In genomic region chr6:118897386-118897785, GRCh38 we compare ENCODE assay signal across 15 cellular contexts. TPM values are rescaled to one million over a fixed set of nuclear protein-coding genes. Genes with fewer than 3 reads are reported as not detected.
DNase-seq lines count a peak whose midpoint lies in the region; ATAC-seq lines count a peak whose summit lies in the region.
"Had no signal": no experiment of that assay in that cellular context is flagged by ENCODE, and none has a peak within 500 bp of the region (broad histone marks: within the 10 kb centered on the region; RNA-seq: fewer than 3 reads in every experiment).

No MANE protein-coding gene starts in this region.

- peaks cover 49% of the 10 kb centered on the region for H3K36me3 Mint-ChIP-seq in stimulated activated naive CD8-positive, alpha-beta T cell treated with anti-CD3 and anti-CD28 coated beads, Interleukin-15, Interleukin-2, amounts not matched to agents 100 ng/mL and 50 ng/mL, for 24 hours (ENCODE audit: low read depth)
- H3K36me3 Mint-ChIP-seq in T-cell = peaks cover 39% of the 10 kb centered on the region
- H3K36me3 Mint-ChIP-seq in stimulated activated naive B cell treated with anti-CD40 and anti-IgM and Interleukin-4, amounts not matched to agents 10 μg/mL and 1 μg/mL and 100 μg/mL, for 72 hours = peaks cover 13 to 24% of the 10 kb centered on the region in 2 donors

- no peaks in the 10 kb centered on the region for H3K9me3 Mint-ChIP-seq in stimulated activated naive CD8-positive, alpha-beta T cell treated with anti-CD3 and anti-CD28 coated beads, Interleukin-15, Interleukin-2, amounts not matched to agents 100 ng/mL and 50 ng/mL, for 24 hours
- no peaks in the 10 kb centered on the region for H3K9me3 Mint-ChIP-seq in T-cell
- no peaks in the 10 kb centered on the region for H3K9me3 Mint-ChIP-seq in stimulated activated naive B cell treated with anti-CD40 and anti-IgM and Interleukin-4, amounts not matched to agents 10 μg/mL and 1 μg/mL and 100 μg/mL, for 72 hours

- H3K9me3 ChIP-seq in iPS-20b (ENCODE audit: insufficient read depth, low read depth, low read length) = no peaks in the 10 kb centered on the region
- H3K9me3 ChIP-seq: MG63, thyroid gland had no signal

- no peak for DNase-seq in stimulated activated naive CD8-positive, alpha-beta T cell treated with anti-CD3 and anti-CD28 coated beads, Interleukin-15, Interleukin-2, amounts not matched to agents 100 U/mL and 50 U/mL, for 24 hours
- DNase-seq in T-cell (no peak), iPS-NIHi11 (ENCODE audit: low spot score) (no peak), mucosa of gallbladder (ENCODE audit: low spot score) (no peak), left lobe of liver (ENCODE audit: low spot score) (no peak)
- no peak for DNase-seq in stimulated activated naive B cell treated with anti-CD40 and anti-IgM and Interleukin-4, amounts not matched to agents 10 μg/mL and 1 μg/mL and 100 μg/mL, for 72 hours
- DNase-seq: activated CD8-positive, alpha-beta memory T cell treated with anti-CD3 and anti-CD28 coated beads, Interleukin-2, amount 50 U/mL, for 48 hours; AML-193; anterior cingulate cortex; DMS79 treated with DMSO at 0.1 percent for 48 hours; MG63; NCI-H2171; thyroid gland had no signal

- peaks cover 48% of the 10 kb centered on the region for H3K36me3 ChIP-seq in iPS-20b (ENCODE audit: insufficient read depth, low read depth, low read length)
- H3K36me3 ChIP-seq: thyroid gland had no signal

- 0 out of 2 replicates have a peak overlapping the region, but pooled peaks have one; percentile 0 for H3K4me3 ChIP-seq in iPS-20b (ENCODE audit: low read length)
- H3K4me3 ChIP-seq: MG63, thyroid gland had no signal

- H3K27ac ChIP-seq in iPS-20b (ENCODE audit: low read length) = no peak overlapping the region

- H3K27ac Mint-ChIP-seq in stimulated activated naive CD8-positive, alpha-beta T cell treated with anti-CD3 and anti-CD28 coated beads, Interleukin-15, Interleukin-2, amounts not matched to agents 100 ng/mL and 50 ng/mL, for 24 hours = peak overlapping the region; percentile 68
- H3K27ac Mint-ChIP-seq in T-cell = peak overlapping the region in 1 of 2 donors; percentile 59
- no peak overlapping the region for H3K27ac Mint-ChIP-seq in stimulated activated naive B cell treated with anti-CD40 and anti-IgM and Interleukin-4, amounts not matched to agents 10 μg/mL and 1 μg/mL and 100 μg/mL, for 72 hours

- peak overlapping the region; percentile 40 for H3K4me3 Mint-ChIP-seq in stimulated activated naive CD8-positive, alpha-beta T cell treated with anti-CD3 and anti-CD28 coated beads, Interleukin-15, Interleukin-2, amounts not matched to agents 100 ng/mL and 50 ng/mL, for 24 hours
- peak overlapping the region; percentile 24 to 54 (median 36) for H3K4me3 Mint-ChIP-seq in T-cell
- H3K4me3 Mint-ChIP-seq in stimulated activated naive B cell treated with anti-CD40 and anti-IgM and Interleukin-4, amounts not matched to agents 10 μg/mL and 1 μg/mL and 100 μg/mL, for 72 hours = no peak overlapping the region

- ATAC-seq in stimulated activated naive CD8-positive, alpha-beta T cell treated with anti-CD3 and anti-CD28 coated beads, Interleukin-15, Interleukin-2, amounts not matched to agents 100 U/mL and 50 U/mL, for 24 hours = no peak
- ATAC-seq in T-cell (replicated peaks in 1 of 4) = no peak
- ATAC-seq in stimulated activated naive B cell treated with anti-CD40 and anti-IgM and Interleukin-4, amounts not matched to agents 10 μg/mL and 1 μg/mL and 100 μg/mL, for 72 hours (replicated peaks) = no peak
- no peak for ATAC-seq in left lobe of liver

- POLR2A ChIA-PET in T-cell (lab: Charles Lee) = interaction anchor here (0.5 to 1.6 kb wide), 7 partner anchors 13 to 192 kb away, joined by 3 to 8 read pairs (median 3); no protein-coding TSS in a partner anchor

- H3K4me1 ChIP-seq in iPS-20b (ENCODE audit: insufficient read depth, low read length) = peaks cover 26% of the 10 kb centered on the region

- CTCF ChIA-PET in T-cell (lab: Charles Lee) = interaction anchor here (0.8 to 3.7 kb wide), 9 partner anchors 10 to 365 kb away, joined by 3 to 19 read pairs (median 4); no protein-coding TSS in a partner anchor

- no peaks in the 10 kb centered on the region for H3K27me3 Mint-ChIP-seq in stimulated activated naive CD8-positive, alpha-beta T cell treated with anti-CD3 and anti-CD28 coated beads, Interleukin-15, Interleukin-2, amounts not matched to agents 100 ng/mL and 50 ng/mL, for 24 hours
- H3K27me3 Mint-ChIP-seq in T-cell = no peaks in the 10 kb centered on the region
- H3K27me3 Mint-ChIP-seq in stimulated activated naive B cell treated with anti-CD40 and anti-IgM and Interleukin-4, amounts not matched to agents 10 μg/mL and 1 μg/mL and 100 μg/mL, for 72 hours = no peaks in the 10 kb centered on the region

- no peak overlapping the region for H3K9ac ChIP-seq in iPS-20b (ENCODE audit: low read depth, low read length)

- peaks cover 67% of the 10 kb centered on the region for H3K4me1 Mint-ChIP-seq in stimulated activated naive CD8-positive, alpha-beta T cell treated with anti-CD3 and anti-CD28 coated beads, Interleukin-15, Interleukin-2, amounts not matched to agents 100 ng/mL and 50 ng/mL, for 24 hours (ENCODE audit: low read depth)
- peaks cover 63 to 67% (median 66%) of the 10 kb centered on the region in 3 donors for H3K4me1 Mint-ChIP-seq in T-cell
- peaks cover 24 to 44% of the 10 kb centered on the region in 2 donors for H3K4me1 Mint-ChIP-seq in stimulated activated naive B cell treated with anti-CD40 and anti-IgM and Interleukin-4, amounts not matched to agents 10 μg/mL and 1 μg/mL and 100 μg/mL, for 72 hours

- no peaks in the 10 kb centered on the region for H3K27me3 ChIP-seq in iPS-20b (ENCODE audit: insufficient read depth, low read length)
- H3K27me3 ChIP-seq: MG63, thyroid gland had no signal

RNA-seq across cellular contexts. Expression of gene ASF1A, which starts 3.4 kb away (rescaled TPM):
- total RNA-seq in T-cell (10 to 100 TPM; 16.8 to 49.6 (median 42.5) TPM), mucosa of gallbladder (16.7 TPM), left lobe of liver (10.2 TPM)

RNA-seq across cellular contexts. Expression of gene MCM9, which starts 37.6 kb away (rescaled TPM):
- 10 to 100 TPM; 27.9 to 34.8 (median 31.4) TPM for total RNA-seq in T-cell
- total RNA-seq in mucosa of gallbladder = 21.1 TPM
- 5.1 TPM for total RNA-seq in left lobe of liver

Comparison
In these comparisons a context has a peak if more than half of its experiments do, and no peak if none do; other contexts are left out.
1. H3K4me3 Mint-ChIP-seq: peak in stimulated activated naive CD8-positive, alpha-beta T cell treated with anti-CD3 and anti-CD28 coated beads, Interleukin-15, Interleukin-2, amounts not matched to agents 100 ng/mL and 50 ng/mL, for 24 hours (single experiment) and T-cell (3 of 3); none in stimulated activated naive B cell treated with anti-CD40 and anti-IgM and Interleukin-4, amounts not matched to agents 10 μg/mL and 1 μg/mL and 100 μg/mL, for 72 hours (0 of 2).